Comparison of ENCODE assay signal across 11 cellular contexts in genomic region chr2:10787176-10787968, GRCh38. TPM values are rescaled to one million over a fixed set of nuclear protein-coding genes. Genes with fewer than 3 reads are reported as not detected.
A peak's percentile ranks its signal among the peaks of the same experiment; 100 is the strongest.
DNase-seq lines count a peak whose midpoint lies in the region; TF ChIP-seq lines count a peak whose summit lies in the region.
"Had no signal": no experiment of that assay in that cellular context is flagged by ENCODE, and none has a peak within 500 bp of the region (broad histone marks: within the 10 kb centered on the region; RNA-seq: fewer than 3 reads in every experiment).

No MANE protein-coding gene starts in this region.

- peaks cover 9% of the 10 kb centered on the region for H3F3A ChIP-seq in DOHH2 (ENCODE audit: control insufficient read depth, insufficient read depth)

- no peak overlapping the region for H3K9ac ChIP-seq in liver (ENCODE audit: low read depth in 1 of 2, low read length in 2 of 2)

- H3K27ac ChIP-seq in DOHH2 (ENCODE audit: low read depth, low read length) = no peak overlapping the region
- no peak overlapping the region for H3K27ac ChIP-seq in liver (ENCODE audit: low read depth in 1 of 2, low read length in 2 of 2)
- H3K27ac ChIP-seq in stomach = no peak overlapping the region
- H3K27ac ChIP-seq: esophagus muscularis mucosa had no signal

- peaks cover 13% of the 10 kb centered on the region; the same call in 1 of the 2 replicates for H4K20me1 ChIP-seq in DOHH2 (ENCODE audit: control insufficient read depth, insufficient read depth, low read depth, low read length)

- H3K4me1 ChIP-seq in DOHH2 (ENCODE audit: control insufficient read depth, low read length) (no peaks in the 10 kb centered on the region), liver (ENCODE audit: control insufficient read depth in 4 of 4, insufficient read depth in 4 of 4, low read length in 3 of 4) (no peaks in the 10 kb centered on the region), stomach (peaks cover 3 to 33% (median 13%) of the 10 kb centered on the region in 4 donors)

- no peak overlapping the region for H3K4me3 Mint-ChIP-seq in activated CD4-positive, alpha-beta memory T cell treated with anti-CD3 and anti-CD28 coated beads, Interleukin-2, amount 10 ng/mL, durations not matched to agents 7 days and 5 days
- no peak overlapping the region for H3K4me3 Mint-ChIP-seq in activated T-helper 2 cell treated with anti-CD3 and anti-CD28 coated beads, Interferon-gamma antibody, Interleukin-2, Interleukin-4, amounts not matched to agents 10 μg/mL and 5 μg/mL and 100 μg/mL, durations not matched to agents 14 hours and 24 hours and 36 hours (ENCODE audit: low read depth)
- no peak overlapping the region for H3K4me3 Mint-ChIP-seq in mesothelial cell of epicardium
- H3K4me3 Mint-ChIP-seq: naive B cell; stimulated activated naive CD8-positive, alpha-beta T cell treated with anti-CD3 and anti-CD28 coated beads, Interleukin-15, Interleukin-2, amounts not matched to agents 100 ng/mL and 50 ng/mL, for 24 hours had no signal

- H3K4me3 ChIP-seq in DOHH2 (ENCODE audit: low read length) = no peak overlapping the region
- no peak overlapping the region for H3K4me3 ChIP-seq in liver (ENCODE audit: low read depth in 1 of 3, low read length in 3 of 3)
- no peak overlapping the region for H3K4me3 ChIP-seq in stomach
- H3K4me3 ChIP-seq: esophagus muscularis mucosa had no signal

- DNase-seq in KBM-7 (peak; percentile 60), cortex of kidney (lab: John Stamatoyannopoulos, UW) (no peak), mesothelial cell of epicardium (ENCODE audit: low spot score in 2 of 2, unreplicated experiment in 2 of 2) (no peak), stomach (no peak)
- DNase-seq in activated CD4-positive, alpha-beta memory T cell treated with anti-CD3 and anti-CD28 coated beads, Interleukin-2, amount 10 ng/mL, durations not matched to agents 7 days and 5 days = peak; percentile 51
- no peak for DNase-seq in activated T-helper 2 cell treated with anti-CD3 and anti-CD28 coated beads, Interferon-gamma antibody, Interleukin-2, Interleukin-4, amounts not matched to agents 10 μg/mL and 5 μg/mL and 100 μg/mL, durations not matched to agents 14 hours and 24 hours and 36 hours (ENCODE audit: low spot score)
- DNase-seq: naive B cell had no signal

- H3K27me3 ChIP-seq in DOHH2 (ENCODE audit: control insufficient read depth, low read length) (no peaks in the 10 kb centered on the region), liver (ENCODE audit: control insufficient read depth in 4 of 4, insufficient read depth in 4 of 4, low read length in 3 of 4) (no peaks in the 10 kb centered on the region), stomach (no peaks in the 10 kb centered on the region)
- H3K27me3 ChIP-seq: esophagus muscularis mucosa had no signal

- H3K27me3 Mint-ChIP-seq in activated CD4-positive, alpha-beta memory T cell treated with anti-CD3 and anti-CD28 coated beads, Interleukin-2, amount 10 ng/mL, durations not matched to agents 7 days and 5 days = no peaks in the 10 kb centered on the region
- H3K27me3 Mint-ChIP-seq in activated T-helper 2 cell treated with anti-CD3 and anti-CD28 coated beads, Interferon-gamma antibody, Interleukin-2, Interleukin-4, amounts not matched to agents 10 μg/mL and 5 μg/mL and 100 μg/mL, durations not matched to agents 14 hours and 24 hours and 36 hours (ENCODE audit: low read depth) = no peaks in the 10 kb centered on the region
- H3K27me3 Mint-ChIP-seq in mesothelial cell of epicardium (ENCODE audit: low read depth) = no peaks in the 10 kb centered on the region
- H3K27me3 Mint-ChIP-seq: naive B cell; stimulated activated naive CD8-positive, alpha-beta T cell treated with anti-CD3 and anti-CD28 coated beads, Interleukin-15, Interleukin-2, amounts not matched to agents 100 ng/mL and 50 ng/mL, for 24 hours had no signal

- TF ChIP-seq RAD21 in liver (IDR thresholded peaks at IDR 0.05) = peak; percentile 30 to 67

- H3K79me2 ChIP-seq in DOHH2 (ENCODE audit: control insufficient read depth, low read length) = peaks cover 8% of the 10 kb centered on the region

- intact Hi-C loops in activated T-helper 2 cell treated with anti-CD3 and anti-CD28 coated beads, Interferon-gamma antibody, Interleukin-2, Interleukin-4, amounts not matched to agents 10 μg/mL and 5 μg/mL and 100 μg/mL, durations not matched to agents 14 hours and 24 hours and 36 hours (cut with micrococcal nuclease) = no loop called here
- intact Hi-C loops in stomach (cut with DNase I; ENCODE audit: low total_unique reads) = no loop called here

- H3K36me3 ChIP-seq in DOHH2 (ENCODE audit: control insufficient read depth, low read length) (peaks cover 96% of the 10 kb centered on the region), liver (ENCODE audit: control insufficient read depth in 4 of 4, insufficient read depth in 3 of 4, low read depth in 1 of 4, low read length in 3 of 4) (peaks cover 31 to 92% (median 75%) of the 10 kb centered on the region in 4 donors), stomach (peaks cover 72 to 100% (median 99%) of the 10 kb centered on the region in 4 donors)

- TF ChIP-seq POLR2A in stomach (IDR thresholded peaks at IDR 0.05) = no peak

- H3K4me1 Mint-ChIP-seq in activated CD4-positive, alpha-beta memory T cell treated with anti-CD3 and anti-CD28 coated beads, Interleukin-2, amount 10 ng/mL, durations not matched to agents 7 days and 5 days = peaks cover 25% of the 10 kb centered on the region
- H3K4me1 Mint-ChIP-seq in activated T-helper 2 cell treated with anti-CD3 and anti-CD28 coated beads, Interferon-gamma antibody, Interleukin-2, Interleukin-4, amounts not matched to agents 10 μg/mL and 5 μg/mL and 100 μg/mL, durations not matched to agents 14 hours and 24 hours and 36 hours (ENCODE audit: low read depth) = peaks cover 3% of the 10 kb centered on the region
- peaks cover under 1% of the 10 kb centered on the region for H3K4me1 Mint-ChIP-seq in mesothelial cell of epicardium

- POLR2A ChIA-PET in activated CD4-positive, alpha-beta memory T cell treated with anti-CD3 and anti-CD28 coated beads, Interleukin-2, amount 10 ng/mL, durations not matched to agents 7 days and 5 days (lab: Charles Lee) = no interaction called here

- H3K27ac Mint-ChIP-seq in activated CD4-positive, alpha-beta memory T cell treated with anti-CD3 and anti-CD28 coated beads, Interleukin-2, amount 10 ng/mL, durations not matched to agents 7 days and 5 days = peak overlapping the region; percentile 17
- no peak overlapping the region for H3K27ac Mint-ChIP-seq in activated T-helper 2 cell treated with anti-CD3 and anti-CD28 coated beads, Interferon-gamma antibody, Interleukin-2, Interleukin-4, amounts not matched to agents 10 μg/mL and 5 μg/mL and 100 μg/mL, durations not matched to agents 14 hours and 24 hours and 36 hours
- H3K27ac Mint-ChIP-seq in mesothelial cell of epicardium = no peak overlapping the region

- WGBS in liver = 89% methylated on average over 20 of the region's 20 CpGs
- 81 to 89% (median 85%) methylated on average over 20 of the region's 20 CpGs for WGBS in stomach, 5 donors

- no peak overlapping the region for H3K4me2 ChIP-seq in DOHH2 (ENCODE audit: low read length)

- peaks cover 89% of the 10 kb centered on the region for H3K36me3 Mint-ChIP-seq in activated CD4-positive, alpha-beta memory T cell treated with anti-CD3 and anti-CD28 coated beads, Interleukin-2, amount 10 ng/mL, durations not matched to agents 7 days and 5 days (ENCODE audit: low read depth)
- peaks cover 95% of the 10 kb centered on the region for H3K36me3 Mint-ChIP-seq in activated T-helper 2 cell treated with anti-CD3 and anti-CD28 coated beads, Interferon-gamma antibody, Interleukin-2, Interleukin-4, amounts not matched to agents 10 μg/mL and 5 μg/mL and 100 μg/mL, durations not matched to agents 14 hours and 24 hours and 36 hours (ENCODE audit: low read depth)
- H3K36me3 Mint-ChIP-seq in mesothelial cell of epicardium = peaks cover 79% of the 10 kb centered on the region

- TF ChIP-seq EP300 in stomach (IDR thresholded peaks at IDR 0.05) = no peak

- H3K9me3 Mint-ChIP-seq in activated CD4-positive, alpha-beta memory T cell treated with anti-CD3 and anti-CD28 coated beads, Interleukin-2, amount 10 ng/mL, durations not matched to agents 7 days and 5 days = no peaks in the 10 kb centered on the region
- no peaks in the 10 kb centered on the region for H3K9me3 Mint-ChIP-seq in activated T-helper 2 cell treated with anti-CD3 and anti-CD28 coated beads, Interferon-gamma antibody, Interleukin-2, Interleukin-4, amounts not matched to agents 10 μg/mL and 5 μg/mL and 100 μg/mL, durations not matched to agents 14 hours and 24 hours and 36 hours
- no peaks in the 10 kb centered on the region for H3K9me3 Mint-ChIP-seq in mesothelial cell of epicardium
- H3K9me3 Mint-ChIP-seq: naive B cell; stimulated activated naive CD8-positive, alpha-beta T cell treated with anti-CD3 and anti-CD28 coated beads, Interleukin-15, Interleukin-2, amounts not matched to agents 100 ng/mL and 50 ng/mL, for 24 hours had no signal

- H3K9me2 ChIP-seq in DOHH2 (replicated peaks; ENCODE audit: control insufficient read depth, low read length) = no peaks in the 10 kb centered on the region

- CTCF ChIA-PET in activated CD4-positive, alpha-beta memory T cell treated with anti-CD3 and anti-CD28 coated beads, Interleukin-2, amount 10 ng/mL, durations not matched to agents 7 days and 5 days (lab: Charles Lee) = no interaction called here

- in situ Hi-C loops in KBM-7 (cut with MboI; ENCODE audit: low pct_unique_long_range_greater_than_20kb, low sequenced_read_pairs) = no loop called here

- H3K9me3 ChIP-seq in DOHH2 (ENCODE audit: control insufficient read depth, insufficient read depth, low read length) (no peaks in the 10 kb centered on the region), liver (ENCODE audit: control insufficient read depth in 4 of 4, low read length in 3 of 4) (no peaks in the 10 kb centered on the region), stomach (no peaks in the 10 kb centered on the region)
- H3K9me3 ChIP-seq: esophagus muscularis mucosa had no signal

- TF ChIP-seq CTCF in DOHH2 (IDR thresholded peaks at IDR 0.05; ENCODE audit: low read depth, low read length, poor library complexity, severe bottlenecking) = peak; percentile 70
- TF ChIP-seq CTCF in liver (IDR thresholded peaks at IDR 0.05; ENCODE audit: low read depth, low read length, missing input control) = peak; percentile 14
- TF ChIP-seq CTCF in mesothelial cell of epicardium (IDR thresholded peaks at IDR 0.05; ENCODE audit: unreplicated experiment) = no peak
- peak in 2 of 7 experiments; percentile 7 to 24 for TF ChIP-seq CTCF in stomach (IDR thresholded peaks at IDR 0.05)

RNA-seq across cellular contexts. Expression of gene PDIA6, which starts 25.2 kb away (rescaled TPM):
- 100 to 1,000 TPM; 161 to 165 TPM for total RNA-seq in activated CD4-positive, alpha-beta memory T cell treated with anti-CD3 and anti-CD28 coated beads, Interleukin-2, amount 10 ng/mL, durations not matched to agents 7 days and 5 days
- total RNA-seq in liver = 100 to 1,000 TPM; 205 to 348 TPM
- 100 to 1,000 TPM; 159 to 287 TPM for polyA plus RNA-seq in liver
- 210 and 211 TPM in 2 replicates for total RNA-seq in activated T-helper 2 cell treated with anti-CD3 and anti-CD28 coated beads, Interferon-gamma antibody, Interleukin-2, Interleukin-4, amounts not matched to agents 10 μg/mL and 5 μg/mL and 100 μg/mL, durations not matched to agents 14 hours and 24 hours and 36 hours
- 201 to 210 TPM (median 208 TPM) in 3 replicates for total RNA-seq in mesothelial cell of epicardium
- total RNA-seq in stomach = 100 to 1,000 TPM in 1 of 5 donors, 10 to 100 TPM in 4; 37.3 to 272 (median 89.7) TPM
- 10 to 100 TPM; 49.6 to 98.7 (median 63.4) TPM for polyA plus RNA-seq in stomach

Comparison
In these comparisons a context has a peak if more than half of its experiments do, and no peak if none do; other contexts are left out.
1. DNase-seq: peak in KBM-7 (single experiment) and activated CD4-positive, alpha-beta memory T cell treated with anti-CD3 and anti-CD28 coated beads, Interleukin-2, amount 10 ng/mL, durations not matched to agents 7 days and 5 days (single experiment); none in activated T-helper 2 cell treated with anti-CD3 and anti-CD28 coated beads, Interferon-gamma antibody, Interleukin-2, Interleukin-4, amounts not matched to agents 10 μg/mL and 5 μg/mL and 100 μg/mL, durations not matched to agents 14 hours and 24 hours and 36 hours (single experiment), cortex of kidney (single experiment), mesothelial cell of epicardium (0 of 2) and stomach (single experiment).